ENCODE assay signal across 8 cellular contexts in the genomic region with DNA sequence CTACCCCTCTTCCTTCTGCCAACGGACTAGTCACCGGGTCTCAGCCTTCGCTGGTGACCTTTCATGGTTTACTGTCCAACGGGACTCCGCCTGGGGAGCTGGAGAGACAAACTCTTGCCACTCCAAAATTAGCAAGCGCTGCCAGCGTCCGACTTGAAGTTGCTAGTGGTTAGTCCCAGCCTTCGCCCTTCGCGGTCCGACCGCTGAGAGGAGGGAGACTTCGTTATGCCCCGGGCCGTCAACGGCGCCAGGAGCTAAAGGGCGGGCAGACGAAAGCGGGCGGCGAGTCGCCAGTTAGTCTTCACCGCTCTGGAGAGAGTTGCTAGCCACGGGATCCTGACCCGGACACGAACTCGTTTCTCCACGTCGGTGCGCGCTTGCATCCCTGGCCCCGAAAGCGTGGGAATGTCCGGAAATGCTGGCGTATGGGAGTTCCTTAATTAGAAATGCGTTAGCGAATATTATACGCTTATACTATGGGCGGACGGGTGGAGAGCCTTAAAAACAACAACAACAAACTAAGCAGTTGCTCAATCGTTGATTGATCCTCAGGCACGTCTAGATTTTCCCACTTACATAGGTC. TPM values are rescaled to one million over a fixed set of nuclear protein-coding genes. Genes with fewer than 3 reads are reported as not detected.
A peak's percentile ranks its signal among the peaks of the same experiment; 100 is the strongest.
DNase-seq lines count a peak whose midpoint lies in the region; ATAC-seq and TF ChIP-seq lines count a peak whose summit lies in the region.

No MANE protein-coding gene starts in this region.

- H3K9me3 ChIP-seq in RWPE2 (ENCODE audit: severe bottlenecking) (no peaks in the 10 kb centered on the region), hepatocyte (ENCODE audit: low read depth) (no peaks in the 10 kb centered on the region), sigmoid colon (no peaks in the 10 kb centered on the region)

- no peaks in the 10 kb centered on the region for H3K27me3 ChIP-seq in RWPE2 (ENCODE audit: insufficient read depth, poor library complexity, severe bottlenecking)
- H3K27me3 ChIP-seq in hepatocyte, result no peaks in the 10 kb centered on the region
- peaks cover 0 to 42% (median 15%) of the 10 kb centered on the region in 3 donors for H3K27me3 ChIP-seq in sigmoid colon

- TF ChIP-seq CTCF in RWPE2 (IDR thresholded peaks at IDR 0.05; ENCODE audit: poor library complexity, severe bottlenecking), result no peak
- no peak for TF ChIP-seq CTCF in hepatocyte (IDR thresholded peaks at IDR 0.05; ENCODE audit: poor library complexity)
- no peak for TF ChIP-seq CTCF in sigmoid colon (IDR thresholded peaks at IDR 0.05)

- no peak for TF ChIP-seq POLR2A in sigmoid colon (IDR thresholded peaks at IDR 0.05)

- H3K79me2 ChIP-seq in hepatocyte, result peaks cover 77% of the 10 kb centered on the region

- H3K27ac ChIP-seq in RWPE2 (ENCODE audit: poor library complexity, severe bottlenecking), result peak overlapping the region; percentile 88
- peak overlapping the region; percentile 75 for H3K27ac ChIP-seq in hepatocyte
- H3K27ac ChIP-seq in sigmoid colon, result peak overlapping the region; percentile 84 to 90 (median 86)

- peak overlapping the region; percentile 85 for H3K4me2 ChIP-seq in hepatocyte

- no peaks in the 10 kb centered on the region for H4K20me1 ChIP-seq in hepatocyte (ENCODE audit: insufficient read depth, poor library complexity, severe bottlenecking)

- peak overlapping the region; percentile 32 for H2AFZ ChIP-seq in hepatocyte

- WGBS in hepatocyte (ENCODE audit: low lambda C conversion rate, missing lambda C conversion rate), result 1% methylated on average over 44 of the region's 44 CpGs
- WGBS in sigmoid colon, 2 donors, result 0 to 1% methylated on average over 44 of the region's 44 CpGs

- peaks cover 55% of the 10 kb centered on the region for H3K36me3 ChIP-seq in RWPE2 (ENCODE audit: low read depth)
- no peaks in the 10 kb centered on the region for H3K36me3 ChIP-seq in hepatocyte (replicated peaks; ENCODE audit: insufficient read depth, low read depth)
- no peaks in the 10 kb centered on the region for H3K36me3 ChIP-seq in sigmoid colon

- peaks cover 22% of the 10 kb centered on the region for H3K4me1 ChIP-seq in RWPE2 (ENCODE audit: insufficient read depth, poor library complexity, severe bottlenecking)
- peaks cover 6% of the 10 kb centered on the region for H3K4me1 ChIP-seq in hepatocyte (ENCODE audit: insufficient read depth)
- peaks cover 0 to 26% (median 19%) of the 10 kb centered on the region in 4 donors for H3K4me1 ChIP-seq in sigmoid colon

- no peak for TF ChIP-seq EP300 in sigmoid colon (IDR thresholded peaks at IDR 0.05)

- DNase-seq in activated T-cell treated with anti-CD3 and anti-CD28 coated beads for 1 hour (ENCODE audit: low read depth) (peak; percentile 12), RWPE2 (ENCODE audit: low spot score) (peak; percentile 64), astrocyte of the hippocampus (ENCODE audit: low read depth, low spot score) (peak; percentile 77), hepatocyte (ENCODE audit: low spot score) (peak; percentile 54), sigmoid colon (peak; percentile 75), midbrain (lab: John Stamatoyannopoulos, UW) (no peak)
- DNase-seq in activated T-cell treated with anti-CD3 and anti-CD28 coated beads, Interleukin-2, amount 50 U/mL, for 1 hour, result no peak

- H3K4me3 ChIP-seq in RWPE2 (ENCODE audit: severe bottlenecking) (peak overlapping the region; percentile 66), hepatocyte (peak overlapping the region; percentile 72), sigmoid colon (peak overlapping the region; percentile 61 to 76 (median 68))

- ATAC-seq in HG03066 (IDR thresholded peaks at IDR 0.05; ENCODE audit: low read depth, unreplicated experiment) (peak; percentile 12), RWPE2 (ENCODE audit: low read depth) (no peak)

- no peaks in the 10 kb centered on the region for H3K9me2 ChIP-seq in hepatocyte (replicated peaks; ENCODE audit: insufficient read depth)

- intact Hi-C loops in sigmoid colon (cut with DNase I), result loop anchor here (10.0 kb wide), 1 partner anchor 635 kb away; no protein-coding TSS in a partner anchor

RNA-seq across cellular contexts. Expression of gene SMC4, which starts 0.7 kb away (rescaled TPM):
- total RNA-seq in hepatocyte (47.3 and 49.6 TPM in 2 replicates), sigmoid colon (10 to 100 TPM; 25.1 to 44.6 (median 31.3) TPM)
- polyA plus RNA-seq in hepatocyte (55.4 and 59.7 TPM in 2 replicates), sigmoid colon (10 to 100 TPM; 13.8 to 29.2 (median 19.9) TPM)

RNA-seq across cellular contexts. Expression of gene IFT80, which starts 1.1 kb away (rescaled TPM):
- total RNA-seq in hepatocyte (43.3 and 48.2 TPM in 2 replicates), sigmoid colon (10 to 100 TPM; 15.0 to 22.8 (median 17.2) TPM)
- polyA plus RNA-seq in hepatocyte (13.5 and 19.2 TPM in 2 replicates), sigmoid colon (10 to 100 TPM in 2 of 3 donors, 1 to 10 TPM in 1; 5.8 to 10.8 (median 10.4) TPM)

RNA-seq across cellular contexts. Expression of gene TRIM59, which starts 49.4 kb away (rescaled TPM):
- total RNA-seq in hepatocyte, result 9.8 and 14.0 TPM in 2 replicates
- polyA plus RNA-seq in hepatocyte, result 4.6 and 6.4 TPM in 2 replicates
- total RNA-seq in sigmoid colon, result 1 to 10 TPM; 3.4 to 6.1 (median 5.3) TPM
- polyA plus RNA-seq in sigmoid colon, result 1 to 10 TPM in 2 of 3 donors, under 1 TPM in 1; 0.60 to 5.5 (median 1.2) TPM

Comparison
In these comparisons a context has a peak if more than half of its experiments do, and no peak if none do; other contexts are left out.
1. DNase-seq: peak in activated T-cell treated with anti-CD3 and anti-CD28 coated beads for 1 hour (single experiment), RWPE2 (single experiment), astrocyte of the hippocampus (single experiment), hepatocyte (single experiment) and sigmoid colon (single experiment); none in activated T-cell treated with anti-CD3 and anti-CD28 coated beads, Interleukin-2, amount 50 U/mL, for 1 hour (single experiment) and midbrain (single experiment).
2. Peak in every context shown above with its lines, with median percentiles within 50 percentile points of each other: H3K27ac ChIP-seq and H3K4me3 ChIP-seq.